11 cellular contexts compared by ENCODE assay signal in the genomic region with DNA sequence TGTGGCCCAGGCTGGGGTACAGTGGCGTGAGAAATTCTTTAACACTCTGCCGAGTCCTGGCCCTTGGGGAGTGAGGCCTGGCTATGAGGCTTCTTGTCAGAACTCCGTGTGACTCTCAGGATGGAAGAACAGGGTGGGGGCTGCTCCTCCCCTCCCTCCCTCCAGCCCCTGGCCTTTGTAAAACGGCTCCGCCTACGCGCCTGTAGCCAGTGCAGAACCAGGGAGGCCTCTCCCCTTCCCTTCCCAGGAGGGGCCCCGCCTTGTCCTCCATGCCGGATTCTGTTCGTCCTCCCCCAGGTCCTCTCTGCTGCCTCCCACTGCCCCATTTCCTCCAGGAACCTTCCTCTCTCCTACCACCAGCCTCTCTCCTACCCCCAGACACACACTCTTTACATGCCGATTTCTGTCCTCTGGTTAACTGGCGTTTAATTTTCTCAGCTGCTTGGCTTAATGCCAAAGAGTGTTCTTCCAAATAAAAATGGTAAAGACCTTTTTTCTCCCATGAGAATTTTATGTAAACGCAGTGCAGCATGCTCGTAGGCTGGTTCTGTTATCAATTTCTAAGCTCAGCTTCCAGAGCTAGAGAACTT. TPM values are rescaled to one million over a fixed set of nuclear protein-coding genes. Genes with fewer than 3 reads are reported as not detected.
DNase-seq lines count a peak whose midpoint lies in the region; ATAC-seq, FAIRE-seq and TF ChIP-seq lines count a peak whose summit lies in the region.
"Had no signal": no experiment of that assay in that cellular context is flagged by ENCODE, and none has a peak within 500 bp of the region (broad histone marks: within the 10 kb centered on the region; RNA-seq: fewer than 3 reads in every experiment).

No MANE protein-coding gene starts in this region.

- H3K4me1 ChIP-seq in HepG2 (ENCODE audit: insufficient read depth, low read length) (peaks cover 29% of the 10 kb centered on the region), right lobe of liver (peaks cover 0 to 14% (median 7%) of the 10 kb centered on the region in 4 donors), mesendoderm (ENCODE audit: control insufficient read depth, low read depth, low read length) (peaks cover 17% of the 10 kb centered on the region)

- H4K20me1 ChIP-seq in HepG2 (ENCODE audit: insufficient read depth, low read length): peaks cover 20% of the 10 kb centered on the region; the same call in 1 of the 2 replicates

- no peak overlapping the region for H3K27ac Mint-ChIP-seq in activated CD4-positive, alpha-beta T cell treated with anti-CD3 and anti-CD28 coated beads for 36 hours
- no peak overlapping the region for H3K27ac Mint-ChIP-seq in stimulated activated naive B cell treated with anti-CD40 and anti-IgM and Interleukin-4, amounts not matched to agents 10 μg/mL and 1 μg/mL and 100 μg/mL, for 72 hours

- H2BK15ac ChIP-seq in mesendoderm (replicated peaks; ENCODE audit: low read depth): no peak overlapping the region

- DNase-seq in HepG2 (ENCODE audit: low spot score): no peak
- DNase-seq in right lobe of liver: no peak
- DNase-seq in brain pericyte (ENCODE audit: low read depth, low spot score): peak; percentile 30
- DNase-seq in mesendoderm: peak; percentile 91
- no peak for DNase-seq in activated CD4-positive, alpha-beta T cell treated with anti-CD3 and anti-CD28 coated beads for 36 hours
- no peak for DNase-seq in GF-D8 (lab: John Stamatoyannopoulos, UW)
- no peak for DNase-seq in stimulated activated naive B cell treated with anti-CD40 and anti-IgM and Interleukin-4, amounts not matched to agents 10 μg/mL and 1 μg/mL and 100 μg/mL, for 72 hours
- DNase-seq in stimulated activated CD8-positive, alpha-beta memory T cell treated with anti-CD3 and anti-CD28 coated beads, Interleukin-4, amount 100 ng/mL, for 48 hours: no peak
- DNase-seq: activated CD4-positive, alpha-beta T cell treated with anti-CD3 and anti-CD28 coated beads for 4 hours had no signal

- H3K4ac ChIP-seq in mesendoderm (ENCODE audit: low read depth, low read length): no peak overlapping the region

- TF ChIP-seq CTCF in HepG2 (CRISPR knock-in tag; IDR thresholded peaks at IDR 0.05): no peak
- TF ChIP-seq CTCF in right lobe of liver (IDR thresholded peaks at IDR 0.05): no peak

- no TSS peak for BruUV-seq in HepG2 (replicated peaks; lab: Mats Ljungman, UMichigan)

- POLR2A ChIA-PET in HepG2 (lab: Yijun Ruan, JAX): no interaction called here
- POLR2A ChIA-PET in activated CD4-positive, alpha-beta T cell treated with anti-CD3 and anti-CD28 coated beads for 36 hours (lab: Charles Lee): no interaction called here

- FAIRE-seq in HepG2 (lab: Jason Lieb, UNC): no peak
- FAIRE-seq: frontal cortex had no signal

- H3K27me3 ChIP-seq in HepG2 (ENCODE audit: control insufficient read depth in 1 of 2, insufficient read depth in 2 of 2, low read length in 2 of 2) (no peaks in the 10 kb centered on the region), right lobe of liver (no peaks in the 10 kb centered on the region), mesendoderm (ENCODE audit: insufficient read depth, low read length, poor library complexity) (no peaks in the 10 kb centered on the region)

- H2BK5ac ChIP-seq in mesendoderm (ENCODE audit: low read length): no peak overlapping the region

- H3K36me3 ChIP-seq in HepG2 (replicated peaks in 1 of 2; ENCODE audit: control insufficient read depth in 1 of 2, insufficient read depth in 2 of 2, low read length in 2 of 2) (peaks cover 0 to 3% of the 10 kb centered on the region in 2 experiments; a peak in 1 of 5 replicates), right lobe of liver (no peaks in the 10 kb centered on the region), mesendoderm (ENCODE audit: control insufficient read depth, insufficient read depth, low read length) (peaks cover 4% of the 10 kb centered on the region)
- H3K36me3 ChIP-seq: neutrophil had no signal

- H3K4me3 ChIP-seq in HepG2 (replicated peaks in 1 of 3; ENCODE audit: insufficient read depth in 1 of 3, low read depth in 2 of 3, low read length in 3 of 3) (no peak overlapping the region), right lobe of liver (no peak overlapping the region), mesendoderm (ENCODE audit: low read length) (no peak overlapping the region)

- H3K36me3 Mint-ChIP-seq in activated CD4-positive, alpha-beta T cell treated with anti-CD3 and anti-CD28 coated beads for 36 hours (ENCODE audit: low read depth): peaks cover 3% of the 10 kb centered on the region
- no peaks in the 10 kb centered on the region for H3K36me3 Mint-ChIP-seq in stimulated activated naive B cell treated with anti-CD40 and anti-IgM and Interleukin-4, amounts not matched to agents 10 μg/mL and 1 μg/mL and 100 μg/mL, for 72 hours

- TF ChIP-seq POLR2A in HepG2 (IDR thresholded peaks at IDR 0.05; ENCODE audit: insufficient read depth in 1 of 2, low read depth in 2 of 2, low read length in 2 of 2) (no peak), right lobe of liver (IDR thresholded peaks at IDR 0.05) (no peak)

- H4K8ac ChIP-seq in mesendoderm (ENCODE audit: low read depth, low read length): no peak overlapping the region

- H3K79me2 ChIP-seq in HepG2 (ENCODE audit: insufficient read depth, low read length) (no peaks in the 10 kb centered on the region), mesendoderm (ENCODE audit: control insufficient read depth, insufficient read depth, low read length) (peaks cover 20% of the 10 kb centered on the region)

- no peak overlapping the region for H2AK5ac ChIP-seq in mesendoderm (ENCODE audit: low read length)

- no peaks in the 10 kb centered on the region for H3K27me3 Mint-ChIP-seq in activated CD4-positive, alpha-beta T cell treated with anti-CD3 and anti-CD28 coated beads for 36 hours
- H3K27me3 Mint-ChIP-seq in stimulated activated naive B cell treated with anti-CD40 and anti-IgM and Interleukin-4, amounts not matched to agents 10 μg/mL and 1 μg/mL and 100 μg/mL, for 72 hours: peaks cover 18 to 22% of the 10 kb centered on the region in 2 donors

- H3K9me3 ChIP-seq in HepG2 (ENCODE audit: low read length) (no peaks in the 10 kb centered on the region), right lobe of liver (no peaks in the 10 kb centered on the region)
- H3K9me3 ChIP-seq: neutrophil had no signal

- CTCF ChIA-PET in HepG2 (lab: Yijun Ruan, JAX; ENCODE audit: low intra/inter-chr PET ratio, low total read pairs): no interaction called here
- CTCF ChIA-PET in activated CD4-positive, alpha-beta T cell treated with anti-CD3 and anti-CD28 coated beads for 36 hours (lab: Charles Lee): no interaction called here

- H3K56ac ChIP-seq in mesendoderm (ENCODE audit: low read length): peak overlapping the region; percentile 62

- peaks cover 41% of the 10 kb centered on the region for H3K79me1 ChIP-seq in mesendoderm (ENCODE audit: low read length)

- H3K4me3 Mint-ChIP-seq in activated CD4-positive, alpha-beta T cell treated with anti-CD3 and anti-CD28 coated beads for 36 hours: no peak overlapping the region
- H3K4me3 Mint-ChIP-seq in stimulated activated naive B cell treated with anti-CD40 and anti-IgM and Interleukin-4, amounts not matched to agents 10 μg/mL and 1 μg/mL and 100 μg/mL, for 72 hours: no peak overlapping the region

- 91% methylated on average over 10 of the region's 14 CpGs for WGBS in HepG2 (ENCODE audit: low lambda C conversion rate)
- WGBS in right lobe of liver (ENCODE audit: insufficient coverage, low coverage, low lambda C conversion rate, missing lambda C conversion rate): 73% methylated on average over 4 of the region's 14 CpGs
- no CpG with 5 or more reads among the region's 14 CpGs for WGBS in mesendoderm (ENCODE audit: extremely low coverage, insufficient coverage, low lambda C conversion rate)

- H4K5ac ChIP-seq in mesendoderm (ENCODE audit: low read length): no peak overlapping the region

- intact Hi-C loops in HepG2 (cut with micrococcal nuclease; ENCODE audit: unreplicated experiment) (no loop called here), right lobe of liver (cut with DNase I) (no loop called here)
- intact Hi-C loops in activated CD4-positive, alpha-beta T cell treated with anti-CD3 and anti-CD28 coated beads for 36 hours (cut with DNase I, micrococcal nuclease): no loop called here

- TF ChIP-seq RAD21 in HepG2 (CRISPR knock-in tag; IDR thresholded peaks at IDR 0.05): no peak

- no peak overlapping the region for H3K27ac ChIP-seq in HepG2 (ENCODE audit: extremely low read length, insufficient read depth, low read length)
- H3K27ac ChIP-seq in right lobe of liver: no peak overlapping the region
- no peak overlapping the region for H3K27ac ChIP-seq in mesendoderm (ENCODE audit: low read depth, low read length)
- H3K27ac ChIP-seq: neutrophil had no signal

- in situ Hi-C loops in HepG2 (cut with HindIII; ENCODE audit: extremely low pct_ligation_motif_present, low pct_unique_long_range_greater_than_20kb): loop anchor here (25.0 kb wide), 1 partner anchor 88 kb away; no protein-coding TSS in a partner anchor

- H2BK120ac ChIP-seq in mesendoderm (ENCODE audit: low read depth, low read length): no peak overlapping the region

- H2AFZ ChIP-seq in HepG2 (ENCODE audit: low read length): no peak overlapping the region

- H3K9ac ChIP-seq in HepG2 (ENCODE audit: insufficient read depth, low read depth, low read length) (no peak overlapping the region), mesendoderm (ENCODE audit: low read length) (peak overlapping the region; percentile 50)

- H3K9me3 Mint-ChIP-seq in activated CD4-positive, alpha-beta T cell treated with anti-CD3 and anti-CD28 coated beads for 36 hours (ENCODE audit: low read depth): no peaks in the 10 kb centered on the region
- H3K9me3 Mint-ChIP-seq in stimulated activated naive B cell treated with anti-CD40 and anti-IgM and Interleukin-4, amounts not matched to agents 10 μg/mL and 1 μg/mL and 100 μg/mL, for 72 hours: no peaks in the 10 kb centered on the region

- no peak for TF ChIP-seq EP300 in HepG2 (IDR thresholded peaks at IDR 0.05; ENCODE audit: low read depth in 2 of 2, low read length in 2 of 2)
- TF ChIP-seq EP300 in HepG2 (CRISPR knock-in tag; IDR thresholded peaks at IDR 0.05; ENCODE audit: borderline replicate concordance): no peak

- ATAC-seq in HepG2 (no peak), right lobe of liver (no peak)
- no peak for ATAC-seq in activated CD4-positive, alpha-beta T cell treated with anti-CD3 and anti-CD28 coated beads for 36 hours
- no peak for ATAC-seq in stimulated activated naive B cell treated with anti-CD40 and anti-IgM and Interleukin-4, amounts not matched to agents 10 μg/mL and 1 μg/mL and 100 μg/mL, for 72 hours (replicated peaks)

- H3K4me2 ChIP-seq in HepG2 (ENCODE audit: low read depth, low read length) (no peak overlapping the region), mesendoderm (ENCODE audit: low read length) (peak overlapping the region; percentile 13)

- peaks cover 15% of the 10 kb centered on the region for H3K4me1 Mint-ChIP-seq in activated CD4-positive, alpha-beta T cell treated with anti-CD3 and anti-CD28 coated beads for 36 hours
- peaks cover 2 to 6% of the 10 kb centered on the region in 2 donors for H3K4me1 Mint-ChIP-seq in stimulated activated naive B cell treated with anti-CD40 and anti-IgM and Interleukin-4, amounts not matched to agents 10 μg/mL and 1 μg/mL and 100 μg/mL, for 72 hours

- H3K23ac ChIP-seq in mesendoderm (ENCODE audit: low read length): no peak overlapping the region

- no peak overlapping the region for H3K18ac ChIP-seq in mesendoderm (ENCODE audit: low read length)

RNA-seq across cellular contexts. Expression of a gene that starts 21.0 kb away (rescaled TPM):
- total RNA-seq in HepG2 (2016; rRNA removed; fragmentation: Illumina TruSeq; extraction: Trizol) (4.3 and 4.6 TPM in 2 replicates), right lobe of liver (1 to 10 TPM; 1.1 to 5.9 (median 3.3) TPM)
- total RNA-seq in HepG2 (2016; cell fraction: cytosol; rRNA removed; fragmentation: Illumina TruSeq; extraction: Trizol; ENCODE audit: low read depth): 5.9 and 7.3 TPM in 2 replicates
- total RNA-seq in HepG2 (2016; cell fraction: insoluble cytoplasmic fraction; rRNA removed; fragmentation: Illumina TruSeq; extraction: Trizol): 4.1 and 4.3 TPM in 2 replicates
- total RNA-seq in HepG2 (2016; cell fraction: membrane; rRNA removed; fragmentation: Illumina TruSeq; extraction: Trizol): 9.6 TPM in 2 replicates
- total RNA-seq in HepG2 (2016; cell fraction: nucleus; rRNA removed; fragmentation: Illumina TruSeq; extraction: Trizol): 4.2 and 5.2 TPM in 2 replicates
- 19.7 and 22.9 TPM in 2 replicates for polyA plus RNA-seq in HepG2 (2011; rRNA removed)
- polyA plus RNA-seq in HepG2 (2011; cell fraction: cytosol; rRNA removed): 16.4 and 19.0 TPM in 2 replicates
- polyA plus RNA-seq in HepG2 (2011; cell fraction: nucleus; rRNA removed): 25.1 and 25.6 TPM in 2 replicates
- 15.9 and 16.0 TPM in 2 replicates for polyA plus RNA-seq in HepG2 (2012)
- 12.4 and 13.6 TPM in 2 replicates for polyA plus RNA-seq in HepG2 (2016; cell fraction: cytosol; fragmentation: Illumina TruSeq; extraction: Trizol; ENCODE audit: low read depth)
- 5.4 and 7.7 TPM in 2 replicates for polyA plus RNA-seq in HepG2 (2016; cell fraction: insoluble cytoplasmic fraction; fragmentation: Illumina TruSeq; extraction: Trizol; ENCODE audit: low read depth)
- 12.9 and 13.7 TPM in 2 replicates for polyA plus RNA-seq in HepG2 (2016; cell fraction: membrane; fragmentation: Illumina TruSeq; extraction: Trizol; ENCODE audit: low read depth)
- polyA plus RNA-seq in HepG2 (2016; cell fraction: nucleus; fragmentation: Illumina TruSeq; extraction: Trizol; ENCODE audit: insufficient read depth, low read depth): 8.9 TPM in 2 replicates
- 6.1 and 18.8 TPM in 2 replicates for polyA minus RNA-seq in HepG2 (2011; rRNA and poly(A)+ RNA removed; ENCODE audit: low replicate concordance)
- polyA minus RNA-seq in HepG2 (2011; cell fraction: cytosol; rRNA and poly(A)+ RNA removed): 10.6 and 12.7 TPM in 2 replicates
- polyA minus RNA-seq in HepG2 (2011; cell fraction: nucleus; rRNA and poly(A)+ RNA removed): 10.4 and 11.6 TPM in 2 replicates
- polyA plus RNA-seq in mesendoderm (2013, experiment 1 of 2): 36.9 TPM
- 38.7 TPM for polyA plus RNA-seq in mesendoderm (2013, experiment 2 of 2)
- total RNA-seq in activated CD4-positive, alpha-beta T cell treated with anti-CD3 and anti-CD28 coated beads for 36 hours: 1 to 10 TPM; 7.1 to 7.3 TPM

Comparison
In these comparisons a context has a peak if more than half of its experiments do, and no peak if none do; other contexts are left out.
1. DNase-seq: peak in brain pericyte (single experiment) and mesendoderm (single experiment); none in HepG2 (single experiment), right lobe of liver (0 of 3), activated CD4-positive, alpha-beta T cell treated with anti-CD3 and anti-CD28 coated beads for 36 hours (single experiment), GF-D8 (single experiment), stimulated activated naive B cell treated with anti-CD40 and anti-IgM and Interleukin-4, amounts not matched to agents 10 μg/mL and 1 μg/mL and 100 μg/mL, for 72 hours (single experiment) and stimulated activated CD8-positive, alpha-beta memory T cell treated with anti-CD3 and anti-CD28 coated beads, Interleukin-4, amount 100 ng/mL, for 48 hours (single experiment).